Comparison of ENCODE assay signal across 11 cellular contexts in genomic region chr17:13420294-13421277, GRCh38.
A peak's percentile ranks its signal among the peaks of the same experiment; 100 is the strongest.
DNase-seq lines count a peak whose midpoint lies in the region; ATAC-seq and TF ChIP-seq lines count a peak whose summit lies in the region.
"Had no signal": no experiment of that assay in that cellular context is flagged by ENCODE, and none has a peak within 500 bp of the region (broad histone marks: within the 10 kb centered on the region; RNA-seq: fewer than 3 reads in every experiment).

No MANE protein-coding gene starts in this region.

- no peak overlapping the region for H3K4me3 Mint-ChIP-seq in WTC11

- H3K27me3 Mint-ChIP-seq in WTC11 (ENCODE audit: low read depth), result no peaks in the 10 kb centered on the region; the same call in 1 of the 2 replicates

- no peaks in the 10 kb centered on the region for H3K36me3 ChIP-seq in tibial nerve

- H3K4me1 Mint-ChIP-seq in WTC11, result no peaks in the 10 kb centered on the region

- H3K27me3 ChIP-seq in tibial nerve, result no peaks in the 10 kb centered on the region

- DNase-seq in AG09309 (ENCODE audit: low read depth) (peak; percentile 71), LHCN-M2 (ENCODE audit: low read depth) (peak; percentile 75), WTC11 (ENCODE audit: low spot score) (no peak), left colon (no peak), head of caudate nucleus (no peak), tibial nerve (ENCODE audit: low spot score in 2 of 2) (no peak)
- DNase-seq in activated CD4-positive, alpha-beta T cell treated with anti-CD3 and anti-CD28 coated beads for 48 hours, result no peak
- DNase-seq: activated CD4-positive, CD25-positive, alpha-beta regulatory T cell; activated effector memory CD4-positive, alpha-beta T cell treated with Interleukin-2 at 50 U/mL for 16 hours; psoas muscle had no signal

- TF ChIP-seq POLR2A in tibial nerve (IDR thresholded peaks at IDR 0.05), result no peak

- no peak for TF ChIP-seq EP300 in tibial nerve (IDR thresholded peaks at IDR 0.05)

- POLR2A ChIA-PET in WTC11 (lab: Charles Lee), result no interaction called here

- peaks cover 6% of the 10 kb centered on the region for H3K9me3 Mint-ChIP-seq in WTC11

- no peak for ATAC-seq in WTC11
- peak; percentile 92 for ATAC-seq in left colon
- ATAC-seq in GM21360 (IDR thresholded peaks at IDR 0.05; ENCODE audit: unreplicated experiment), result no peak
- ATAC-seq: psoas muscle had no signal

- H3K4me3 ChIP-seq in AG09309 (ENCODE audit: control insufficient read depth, low read depth, low read length) (no peak overlapping the region), tibial nerve (no peak overlapping the region)
- H3K4me3 ChIP-seq: psoas muscle had no signal

- CTCF ChIA-PET in WTC11 (lab: Charles Lee), result no interaction called here

- TF ChIP-seq CTCF in AG09309 (IDR thresholded peaks at IDR 0.05; ENCODE audit: control insufficient read depth, insufficient read depth, low read depth, low read length, missing control alignments) (no peak), WTC11 (IDR thresholded peaks at IDR 0.05) (no peak), tibial nerve (IDR thresholded peaks at IDR 0.05) (no peak)

- H3K36me3 Mint-ChIP-seq in WTC11, result no peaks in the 10 kb centered on the region

- H3K27ac ChIP-seq in tibial nerve, result no peak overlapping the region
- H3K27ac ChIP-seq: psoas muscle had no signal

- H3K9me3 ChIP-seq in tibial nerve, result no peaks in the 10 kb centered on the region
- H3K9me3 ChIP-seq: psoas muscle had no signal

- peaks cover 0 to 6% (median 0%) of the 10 kb centered on the region in 4 donors for H3K4me1 ChIP-seq in tibial nerve
- H3K4me1 ChIP-seq: psoas muscle had no signal

- H3K27ac Mint-ChIP-seq in WTC11, result no peak overlapping the region

- WGBS in tibial nerve, 2 donors, result 84 to 97% methylated on average over 4 of the region's 4 CpGs

- intact Hi-C loops in left colon (cut with DNase I, micrococcal nuclease) (no loop called here), head of caudate nucleus (cut with DNase I) (no loop called here)

TF ChIP-seq in WTC11, 78 proteins besides CTCF, POLR2A, EP300 and RAD21:
- TF ChIP-seq, protein P1, sequence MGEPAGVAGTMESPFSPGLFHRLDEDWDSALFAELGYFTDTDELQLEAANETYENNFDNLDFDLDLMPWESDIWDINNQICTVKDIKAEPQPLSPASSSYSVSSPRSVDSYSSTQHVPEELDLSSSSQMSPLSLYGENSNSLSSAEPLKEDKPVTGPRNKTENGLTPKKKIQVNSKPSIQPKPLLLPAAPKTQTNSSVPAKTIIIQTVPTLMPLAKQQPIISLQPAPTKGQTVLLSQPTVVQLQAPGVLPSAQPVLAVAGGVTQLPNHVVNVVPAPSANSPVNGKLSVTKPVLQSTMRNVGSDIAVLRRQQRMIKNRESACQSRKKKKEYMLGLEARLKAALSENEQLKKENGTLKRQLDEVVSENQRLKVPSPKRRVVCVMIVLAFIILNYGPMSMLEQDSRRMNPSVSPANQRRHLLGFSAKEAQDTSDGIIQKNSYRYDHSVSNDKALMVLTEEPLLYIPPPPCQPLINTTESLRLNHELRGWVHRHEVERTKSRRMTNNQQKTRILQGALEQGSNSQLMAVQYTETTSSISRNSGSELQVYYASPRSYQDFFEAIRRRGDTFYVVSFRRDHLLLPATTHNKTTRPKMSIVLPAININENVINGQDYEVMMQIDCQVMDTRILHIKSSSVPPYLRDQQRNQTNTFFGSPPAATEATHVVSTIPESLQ (CRISPR knock-in tag; IDR thresholded peaks at IDR 0.05), result no peak
- TF ChIP-seq GABPB1 (CRISPR knock-in tag; IDR thresholded peaks at IDR 0.05), result peak; percentile 95

Comparison
In these comparisons a context has a peak if more than half of its experiments do, and no peak if none do; other contexts are left out.
1. DNase-seq: peak in AG09309 (single experiment) and LHCN-M2 (single experiment); none in WTC11 (single experiment), left colon (0 of 2), head of caudate nucleus (0 of 42), activated CD4-positive, alpha-beta T cell treated with anti-CD3 and anti-CD28 coated beads for 48 hours (single experiment) and tibial nerve (0 of 2).